Comparison of ENCODE assay signal across 20 cellular contexts in the genomic region with DNA sequence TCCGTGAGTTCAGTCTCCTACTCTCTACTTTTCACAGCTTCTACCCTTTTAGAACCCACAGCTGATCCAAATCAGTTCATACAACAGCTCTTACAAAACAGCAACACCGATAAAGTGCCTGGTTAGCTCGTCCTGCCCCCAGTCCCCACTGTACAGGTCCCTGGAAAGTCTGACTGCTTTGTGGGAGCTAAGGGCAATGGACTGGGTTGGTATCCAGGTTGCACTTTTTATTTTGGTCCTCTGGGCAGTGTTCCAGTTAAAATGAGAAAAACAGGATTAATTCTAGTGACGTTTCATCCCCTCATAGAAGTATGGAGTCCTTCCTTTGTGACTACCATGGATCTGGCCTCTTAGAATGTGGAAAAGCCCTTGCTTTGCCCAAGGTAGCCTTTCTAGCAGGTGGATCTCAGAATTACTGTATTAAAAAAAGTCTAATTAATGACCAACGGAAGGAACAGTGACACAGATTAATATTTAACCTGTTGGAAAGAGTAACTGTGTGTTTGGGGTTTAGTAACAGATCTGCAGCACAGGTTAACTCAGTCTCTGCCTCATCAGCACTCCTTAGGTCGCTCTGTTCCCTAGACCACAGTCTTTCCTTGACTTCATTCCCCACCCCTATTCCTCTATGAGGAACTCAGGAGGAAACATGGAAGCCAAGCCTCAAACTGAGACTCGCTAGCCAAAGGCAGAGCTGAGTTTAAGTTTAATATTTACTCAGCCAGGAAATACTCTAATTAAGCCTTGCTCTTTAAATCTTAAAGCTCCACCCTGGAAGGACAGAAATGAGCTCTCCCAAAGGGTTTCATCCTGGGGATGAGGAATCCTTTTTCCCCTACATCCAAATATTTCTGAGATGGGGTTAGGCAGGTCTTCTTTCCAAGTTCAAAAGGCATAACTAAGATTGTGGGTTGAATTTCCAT. TPM values are rescaled to one million over a fixed set of nuclear protein-coding genes. Genes with fewer than 3 reads are reported as not detected.
DNase-seq lines count a peak whose midpoint lies in the region; ATAC-seq, FAIRE-seq and TF ChIP-seq lines count a peak whose summit lies in the region.
"Had no signal": no experiment of that assay in that cellular context is flagged by ENCODE, and none has a peak within 500 bp of the region (broad histone marks: within the 10 kb centered on the region; RNA-seq: fewer than 3 reads in every experiment).

No MANE protein-coding gene starts in this region.

- H3K9me3 ChIP-seq in RWPE2 (ENCODE audit: severe bottlenecking) = no peaks in the 10 kb centered on the region
- peaks cover 5% of the 10 kb centered on the region for H3K9me3 ChIP-seq in keratinocyte (ENCODE audit: control insufficient read depth, low read depth, low read length)
- H3K9me3 ChIP-seq: sigmoid colon had no signal

- H3K27ac ChIP-seq in RWPE2 (ENCODE audit: poor library complexity, severe bottlenecking) (peak overlapping the region; percentile 46), keratinocyte (ENCODE audit: control insufficient read depth, insufficient read depth, low read length) (no peak overlapping the region)
- H3K27ac ChIP-seq: parathyroid adenoma, sigmoid colon had no signal

- TF ChIP-seq CTCF in RWPE2 (IDR thresholded peaks at IDR 0.05; ENCODE audit: poor library complexity, severe bottlenecking) (no peak), keratinocyte (optimal IDR thresholded peaks at IDR 0.05 in 1 of 3, IDR thresholded peaks at IDR 0.05 in 1 of 3, conservative IDR thresholded peaks at IDR 0.05 in 1 of 3; ENCODE audit: extremely low read depth in 1 of 3, insufficient read depth in 2 of 3, low read length in 3 of 3) (no peak)

- no peaks in the 10 kb centered on the region for H3K27me3 ChIP-seq in RWPE2 (ENCODE audit: insufficient read depth, poor library complexity, severe bottlenecking)
- H3K27me3 ChIP-seq in keratinocyte (ENCODE audit: control insufficient read depth, extremely low read depth, insufficient read depth, low read length) = no peaks in the 10 kb centered on the region
- H3K27me3 ChIP-seq: sigmoid colon, tibial nerve had no signal

- H3K27me3 Mint-ChIP-seq in immature natural killer cell (ENCODE audit: low read depth in 3 of 3) = peaks cover 2 to 4% (median 3%) of the 10 kb centered on the region in 3 donors

- no peak overlapping the region for H3K4me3 Mint-ChIP-seq in immature natural killer cell
- H3K4me3 Mint-ChIP-seq: activated CD8-positive, alpha-beta T cell treated with anti-CD3 and anti-CD28 coated beads, Interleukin-2, amount 10 ng/mL, durations not matched to agents 7 days and 5 days; CD4-positive, alpha-beta T cell; naive thymus-derived CD8-positive, alpha-beta T cell had no signal

- no peaks in the 10 kb centered on the region for H4K20me1 ChIP-seq in keratinocyte (ENCODE audit: control insufficient read depth, extremely low read depth, insufficient read depth, low read length)

- ATAC-seq in RWPE2 (ENCODE audit: low read depth) = no peak
- ATAC-seq: activated CD8-positive, alpha-beta T cell treated with anti-CD3 and anti-CD28 coated beads, Interleukin-2, amount 10 ng/mL, durations not matched to agents 7 days and 5 days; naive thymus-derived CD8-positive, alpha-beta T cell had no signal

- H3K9me3 Mint-ChIP-seq in immature natural killer cell = no peaks in the 10 kb centered on the region

- H3K4me2 ChIP-seq in keratinocyte (ENCODE audit: control insufficient read depth, extremely low read depth, insufficient read depth, low read depth, low read length) = peak overlapping the region; percentile 45

- H3K4me1 ChIP-seq in RWPE2 (ENCODE audit: insufficient read depth, poor library complexity, severe bottlenecking) = peaks cover 17% of the 10 kb centered on the region
- H3K4me1 ChIP-seq in keratinocyte (ENCODE audit: control insufficient read depth, extremely low read depth, insufficient read depth, low read length) = peaks cover 34% of the 10 kb centered on the region
- H3K4me1 ChIP-seq: sigmoid colon had no signal

- H3K9ac ChIP-seq in keratinocyte (ENCODE audit: control insufficient read depth, extremely low read depth, insufficient read depth, low read length) = no peak overlapping the region
- H3K9ac ChIP-seq: parathyroid adenoma had no signal

- no peak overlapping the region for H3K27ac Mint-ChIP-seq in immature natural killer cell
- H3K27ac Mint-ChIP-seq: activated CD8-positive, alpha-beta T cell treated with anti-CD3 and anti-CD28 coated beads, Interleukin-2, amount 10 ng/mL, durations not matched to agents 7 days and 5 days; CD4-positive, alpha-beta T cell; naive thymus-derived CD8-positive, alpha-beta T cell had no signal

- H3K4me1 Mint-ChIP-seq in immature natural killer cell = no peaks in the 10 kb centered on the region

- H3K79me2 ChIP-seq in keratinocyte (ENCODE audit: control insufficient read depth, insufficient read depth, low read length) = no peaks in the 10 kb centered on the region
- H3K79me2 ChIP-seq: parathyroid adenoma had no signal

- no peaks in the 10 kb centered on the region for H3K36me3 ChIP-seq in RWPE2 (ENCODE audit: low read depth)
- H3K36me3 ChIP-seq in keratinocyte (ENCODE audit: control insufficient read depth in 2 of 2, extremely low read depth in 1 of 2, insufficient read depth in 2 of 2, low read length in 2 of 2) = no peaks in the 10 kb centered on the region
- H3K36me3 ChIP-seq: sigmoid colon, tibial nerve had no signal

- dilution Hi-C loops in keratinocyte (cut with MboI; ENCODE audit: extremely low pct_ligation_motif_present, low sequenced_read_pairs) = no loop called here

- DNase-seq in RWPE2 (ENCODE audit: low spot score) = no peak
- DNase-seq in keratinocyte (ENCODE audit: low read depth, low spot score) = no peak
- peak; percentile 32 for DNase-seq in mucosa of gallbladder (ENCODE audit: low spot score)
- DNase-seq in NCI-H146 treated with DMSO at 0.1 percent for 48 hours (lab: John Stamatoyannopoulos, UW; ENCODE audit: unreplicated experiment) = no peak
- DNase-seq in NCI-H2171 treated with DMSO at 0.1 percent for 48 hours (lab: John Stamatoyannopoulos, UW) = no peak
- no peak for DNase-seq in GM19240 (ENCODE audit: insufficient read length, low spot score)
- DNase-seq in immature natural killer cell = no peak
- DNase-seq: activated CD8-positive, alpha-beta T cell treated with anti-CD3 and anti-CD28 coated beads, Interleukin-2, amount 10 ng/mL, durations not matched to agents 7 days and 5 days; activated gamma-delta T cell; CD4-positive, alpha-beta T cell; DMS 273 treated with DMSO at 0.1 percent for 48 hours; effector CD4-positive, alpha-beta T cell; KG1; naive thymus-derived CD8-positive, alpha-beta T cell; NCI-H1436 treated with DMSO at 0.1 percent for 48 hours; NCI-H526 treated with DMSO at 0.1 percent for 48 hours; sigmoid colon; stimulated activated CD8-positive, alpha-beta memory T cell treated with anti-CD3 and anti-CD28 coated beads, Interleukin-4, amount 100 ng/mL, for 48 hours had no signal

- H3K36me3 Mint-ChIP-seq in immature natural killer cell = no peaks in the 10 kb centered on the region

- H3K4me3 ChIP-seq in RWPE2 (ENCODE audit: severe bottlenecking) (no peak overlapping the region), keratinocyte (ENCODE audit: control insufficient read depth in 2 of 3, extremely low read depth in 1 of 3, insufficient read depth in 2 of 3, low read depth in 1 of 3, low read length in 3 of 3) (no peak overlapping the region)
- H3K4me3 ChIP-seq: sigmoid colon, tibial nerve had no signal

- peak; percentile 17 for FAIRE-seq in keratinocyte (lab: Jason Lieb, UNC)

- no peaks in the 10 kb centered on the region for H3K9me1 ChIP-seq in keratinocyte (ENCODE audit: control insufficient read depth, extremely low read depth, insufficient read depth, low read length)

- H2AFZ ChIP-seq in keratinocyte (ENCODE audit: control insufficient read depth, low read length) = peak overlapping the region; percentile 0
- H2AFZ ChIP-seq: parathyroid adenoma had no signal

RNA-seq across cellular contexts. Expression of gene ITGA6, which starts 52.8 kb away (rescaled TPM):
- polyA plus RNA-seq in keratinocyte = 258 to 441 TPM (median 273 TPM) in 3 replicates
- 360 TPM for polyA plus RNA-seq in keratinocyte (2011; ENCODE audit: low read depth)
- 148 and 205 TPM in 2 replicates for polyA plus RNA-seq in keratinocyte (2011; cell fraction: cytosol; rRNA removed)
- 661 and 820 TPM in 2 replicates for polyA plus RNA-seq in keratinocyte (2011; cell fraction: nucleus; rRNA removed)
- polyA plus RNA-seq in keratinocyte (2012; ENCODE audit: low replicate concordance) = 169 and 660 TPM in 2 replicates
- polyA minus RNA-seq in keratinocyte = 374 to 691 TPM (median 492 TPM) in 3 replicates
- 252 TPM for polyA minus RNA-seq in keratinocyte (2011; cell fraction: cytosol; rRNA and poly(A)+ RNA removed)
- 750 and 1,558 TPM in 2 replicates for polyA minus RNA-seq in keratinocyte (2011; cell fraction: nucleus; rRNA and poly(A)+ RNA removed)
- 71.4 TPM for total RNA-seq in mucosa of gallbladder
- polyA plus RNA-seq in immature natural killer cell = 10 to 100 TPM; 26.8 to 39.9 (median 34.0) TPM
